In genomic region chrX:134543201-134543797, GRCh38 we compare ENCODE assay signal across 20 cellular contexts.
DNase-seq lines count a peak whose midpoint lies in the region; ATAC-seq and TF ChIP-seq lines count a peak whose summit lies in the region.
"Had no signal": no experiment of that assay in that cellular context is flagged by ENCODE, and none has a peak within 500 bp of the region (broad histone marks: within the 10 kb centered on the region; RNA-seq: fewer than 3 reads in every experiment).

No MANE protein-coding gene starts in this region.

- CTCF ChIA-PET in PC-9 (lab: Charles Lee) = interaction anchor here (1.3 kb wide), 1 partner anchor 22 kb away, joined by 9 read pairs; no protein-coding TSS in a partner anchor

- H3K4me1 ChIP-seq in PC-9 (replicated peaks; ENCODE audit: insufficient read depth) = peaks cover 47% of the 10 kb centered on the region

- peaks cover 18% of the 10 kb centered on the region for H3K4me1 Mint-ChIP-seq in T-helper 1 cell treated with Interleukin-12 subunit alpha and Interleukin-12 subunit beta and Interleukin-4 antibody, amounts not matched to agents 30 μg/mL and 1 μg/mL, for 36 hours (ENCODE audit: low read depth)

- peaks cover 19% of the 10 kb centered on the region for H3K79me2 ChIP-seq in PC-9 (ENCODE audit: low read depth)

- no peaks in the 10 kb centered on the region for H3K27me3 Mint-ChIP-seq in T-helper 1 cell treated with Interleukin-12 subunit alpha and Interleukin-12 subunit beta and Interleukin-4 antibody, amounts not matched to agents 30 μg/mL and 1 μg/mL, for 36 hours (ENCODE audit: low read depth)

- H3K4me3 ChIP-seq in PC-9 (no peak overlapping the region), fibroblast of villous mesenchyme (ENCODE audit: low read depth, low read length) (no peak overlapping the region)
- H3K4me3 ChIP-seq: esophagus muscularis mucosa, right atrium auricular region, stomach had no signal

- no peaks in the 10 kb centered on the region for H3K27me3 ChIP-seq in PC-9 (ENCODE audit: insufficient read depth, low read depth)

- DNase-seq in T-helper 1 cell = no peak
- DNase-seq in PC-9 = no peak
- DNase-seq in fibroblast of villous mesenchyme (ENCODE audit: low read depth) = peak; percentile 61
- no peak for DNase-seq in NCI-H2107 treated with DMSO at 0.1 percent for 48 hours (lab: John Stamatoyannopoulos, UW; ENCODE audit: unreplicated experiment)
- no peak for DNase-seq in COLO668 (lab: John Stamatoyannopoulos, UW; ENCODE audit: unreplicated experiment)
- no peak for DNase-seq in NCI-H748 treated with DMSO at 0.1 percent for 48 hours (lab: John Stamatoyannopoulos, UW)
- DNase-seq: activated CD8-positive, alpha-beta T cell treated with anti-CD3 and anti-CD28 coated beads for 36 hours; activated gamma-delta T cell treated with Interleukin-2 at 50 U/mL for 16 hours; Calu3; effector CD8-positive, alpha-beta T cell; NCI-H1048; NCI-H187 treated with DMSO at 0.1 percent for 48 hours; stomach had no signal

- no peaks in the 10 kb centered on the region; the same call in 1 of the 2 replicates for H3K9me3 ChIP-seq in PC-9 (ENCODE audit: insufficient read depth, low read depth)
- H3K9me3 ChIP-seq: esophagus muscularis mucosa, right atrium auricular region, stomach had no signal

- H2AFZ ChIP-seq in PC-9 = no peak overlapping the region

- TF ChIP-seq CTCF in PC-9 (conservative IDR thresholded peaks at IDR 0.05) = no peak
- no peak for TF ChIP-seq CTCF in fibroblast of villous mesenchyme (IDR thresholded peaks at IDR 0.05; ENCODE audit: insufficient read depth, low read depth, low read length)

- H3K9me3 Mint-ChIP-seq in T-helper 1 cell treated with Interleukin-12 subunit alpha and Interleukin-12 subunit beta and Interleukin-4 antibody, amounts not matched to agents 30 μg/mL and 1 μg/mL, for 36 hours = no peaks in the 10 kb centered on the region
- H3K9me3 Mint-ChIP-seq: activated CD8-positive, alpha-beta T cell treated with anti-CD3 and anti-CD28 coated beads for 36 hours; memory B cell had no signal

- peak overlapping the region; percentile 59 for H3K4me2 ChIP-seq in PC-9
- H3K4me2 ChIP-seq: KMS-11 had no signal

- H3K4me3 Mint-ChIP-seq in T-helper 1 cell treated with Interleukin-12 subunit alpha and Interleukin-12 subunit beta and Interleukin-4 antibody, amounts not matched to agents 30 μg/mL and 1 μg/mL, for 36 hours = peak overlapping the region; percentile 12
- H3K4me3 Mint-ChIP-seq: activated CD8-positive, alpha-beta T cell treated with anti-CD3 and anti-CD28 coated beads for 36 hours; memory B cell had no signal

- peaks cover 5% of the 10 kb centered on the region for H3K36me3 Mint-ChIP-seq in T-helper 1 cell treated with Interleukin-12 subunit alpha and Interleukin-12 subunit beta and Interleukin-4 antibody, amounts not matched to agents 30 μg/mL and 1 μg/mL, for 36 hours (ENCODE audit: low read depth)
- H3K36me3 Mint-ChIP-seq: memory B cell had no signal

- POLR2A ChIA-PET in PC-9 (lab: Charles Lee; ENCODE audit: unreplicated experiment) = interaction anchor here (0.7 kb wide), 2 partner anchors 135 to 348 kb away, joined by 3 to 4 read pairs; no protein-coding TSS in a partner anchor

- no TSS peak for BruUV-seq in PC-9 (replicated peaks; lab: Mats Ljungman, UMichigan)

- H3F3A ChIP-seq in PC-9 (ENCODE audit: insufficient read depth, low read depth) = peaks cover 30% of the 10 kb centered on the region

- no peak overlapping the region for H3K27ac Mint-ChIP-seq in T-helper 1 cell treated with Interleukin-12 subunit alpha and Interleukin-12 subunit beta and Interleukin-4 antibody, amounts not matched to agents 30 μg/mL and 1 μg/mL, for 36 hours
- H3K27ac Mint-ChIP-seq: activated CD8-positive, alpha-beta T cell treated with anti-CD3 and anti-CD28 coated beads for 36 hours; memory B cell had no signal

- no peaks in the 10 kb centered on the region for H3K9me2 ChIP-seq in PC-9 (ENCODE audit: insufficient read depth)

- H3K27ac ChIP-seq in PC-9 = peak overlapping the region; percentile 67
- H3K27ac ChIP-seq: esophagus muscularis mucosa, KMS-11, right atrium auricular region, stomach had no signal

- H4K20me1 ChIP-seq in PC-9 (ENCODE audit: insufficient read depth) = no peaks in the 10 kb centered on the region

- ATAC-seq in GM18520 (IDR thresholded peaks at IDR 0.05; ENCODE audit: unreplicated experiment) = no peak
- ATAC-seq: activated CD4-positive, CD25-positive, alpha-beta regulatory T cell treated with anti-CD3 and anti-CD28 coated beads, Interleukin-2, amount 50 U/mL, for 24 hours had no signal

- intact Hi-C loops in PC-9 (cut with micrococcal nuclease; ENCODE audit: unreplicated experiment) = no loop called here

- 0 out of 2 replicates have a peak, but pooled peaks cover 12% of the 10 kb centered on the region for H3K36me3 ChIP-seq in PC-9 (ENCODE audit: low read depth)
- H3K36me3 ChIP-seq: esophagus muscularis mucosa, right atrium auricular region, stomach had no signal
